Comparison of ENCODE assay signal across 24 cellular contexts in the genomic region with DNA sequence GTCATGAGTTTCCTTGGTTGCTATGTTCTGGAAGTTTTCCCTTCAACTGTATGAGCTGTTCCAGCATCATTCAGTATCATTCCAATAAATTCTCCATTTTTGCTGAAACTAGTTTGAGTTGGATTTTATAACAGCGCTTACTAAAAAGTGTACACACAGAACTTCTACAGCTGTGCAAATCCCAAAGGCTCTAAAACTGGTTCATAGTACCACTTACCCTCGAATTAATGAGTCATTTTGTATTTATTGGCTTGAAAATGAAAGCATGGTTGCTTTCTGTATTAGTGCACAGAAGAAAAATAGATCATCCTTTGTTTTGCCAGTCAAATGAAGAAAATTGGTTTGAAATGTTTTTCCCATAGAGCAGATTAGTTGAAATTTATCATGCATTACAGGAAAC.
A peak's percentile ranks its signal among the peaks of the same experiment; 100 is the strongest.
DNase-seq lines count a peak whose midpoint lies in the region; ATAC-seq and TF ChIP-seq lines count a peak whose summit lies in the region.
"Had no signal": no experiment of that assay in that cellular context is flagged by ENCODE, and none has a peak within 500 bp of the region (broad histone marks: within the 10 kb centered on the region; RNA-seq: fewer than 3 reads in every experiment).

No MANE protein-coding gene starts in this region.

- no peak overlapping the region for H3K27ac Mint-ChIP-seq in osteocyte (ENCODE audit: unreplicated experiment)
- H3K27ac Mint-ChIP-seq: activated naive CD8-positive, alpha-beta T cell; activated T-cell treated with anti-CD3 and anti-CD28 coated beads, Interleukin-2, amount 50 U/mL, for 72 hours; dendritic cell treated with granulocyte-macrophage colony-stimulating factor and Interleukin-4, amounts not matched to agents 40 ng/mL and 50 ng/mL, for 4 days had no signal

- no peak overlapping the region for H2BK120ac ChIP-seq in mesenchymal stem cell (ENCODE audit: low read depth, low read length)

- H3K27me3 ChIP-seq in mesenchymal stem cell (ENCODE audit: control insufficient read depth in 1 of 2, insufficient read depth in 1 of 2, low read length in 2 of 2) = no peaks in the 10 kb centered on the region
- H3K27me3 ChIP-seq: BLaER1 treated with 17β-estradiol and CSF1 and Interleukin-3, amounts not matched to agents 10 nM and 100 nM; foreskin keratinocyte; spleen had no signal

- H3K27me3 Mint-ChIP-seq in osteocyte (ENCODE audit: unreplicated experiment) = no peaks in the 10 kb centered on the region
- H3K27me3 Mint-ChIP-seq: dendritic cell treated with granulocyte-macrophage colony-stimulating factor and Interleukin-4, amounts not matched to agents 40 ng/mL and 50 ng/mL, for 4 days had no signal

- no peaks in the 10 kb centered on the region for H3K4me1 ChIP-seq in mesenchymal stem cell (ENCODE audit: control insufficient read depth, insufficient read depth, low read depth, low read length)
- H3K4me1 ChIP-seq: A549; BLaER1 treated with 17β-estradiol and CSF1 and Interleukin-3, amounts not matched to agents 10 nM and 100 nM; foreskin keratinocyte; spleen had no signal

- H3K4ac ChIP-seq in mesenchymal stem cell (ENCODE audit: low read depth in 1 of 2, low read length in 2 of 2) = no peak overlapping the region

- H2AK5ac ChIP-seq in mesenchymal stem cell (ENCODE audit: low read length, severe bottlenecking) = no peak overlapping the region

- H3K18ac ChIP-seq in mesenchymal stem cell (ENCODE audit: low read depth in 1 of 2, low read length in 2 of 2) = no peak overlapping the region

- no peak overlapping the region for H3K23ac ChIP-seq in mesenchymal stem cell (ENCODE audit: low read length in 2 of 2)

- H3K14ac ChIP-seq in mesenchymal stem cell (ENCODE audit: low read length in 2 of 2) = no peak overlapping the region

- no peak overlapping the region for H4K91ac ChIP-seq in mesenchymal stem cell (ENCODE audit: low read length)

- no peak overlapping the region for H2AFZ ChIP-seq in mesenchymal stem cell (ENCODE audit: low read depth, low read length)
- H2AFZ ChIP-seq: PC-9 had no signal

- H3K4me1 Mint-ChIP-seq in osteocyte (ENCODE audit: unreplicated experiment) = no peaks in the 10 kb centered on the region

- no peak for TF ChIP-seq CTCF in osteocyte (IDR thresholded peaks at IDR 0.05)

- WGBS in mesenchymal stem cell = 100% methylated on average over 2 of the region's 2 CpGs

- H3K9me3 Mint-ChIP-seq in osteocyte (ENCODE audit: unreplicated experiment) = no peaks in the 10 kb centered on the region
- H3K9me3 Mint-ChIP-seq: activated T-cell treated with anti-CD3 and anti-CD28 coated beads, Interleukin-2, amount 50 U/mL, for 72 hours had no signal

- H3K9ac ChIP-seq in mesenchymal stem cell (ENCODE audit: low read length) = no peak overlapping the region
- H3K9ac ChIP-seq: BLaER1 treated with 17β-estradiol and CSF1 and Interleukin-3, amounts not matched to agents 10 nM and 100 nM had no signal

- H3K4me2 ChIP-seq in mesenchymal stem cell (ENCODE audit: low read length, poor library complexity, severe bottlenecking) = no peak overlapping the region
- H3K4me2 ChIP-seq: A549; BLaER1 treated with 17β-estradiol and CSF1 and Interleukin-3, amounts not matched to agents 10 nM and 100 nM; PC-9 had no signal

- no peaks in the 10 kb centered on the region for H3K79me1 ChIP-seq in mesenchymal stem cell (replicated peaks; ENCODE audit: low read length, poor library complexity, severe bottlenecking)

- no peak overlapping the region for H2BK5ac ChIP-seq in mesenchymal stem cell (ENCODE audit: low read depth, low read length, poor library complexity, severe bottlenecking)

- H3K27ac ChIP-seq in mesenchymal stem cell (ENCODE audit: low read length, poor library complexity, severe bottlenecking) = no peak overlapping the region
- H3K27ac ChIP-seq: A549; BLaER1 treated with 17β-estradiol and CSF1 and Interleukin-3, amounts not matched to agents 10 nM and 100 nM; foreskin keratinocyte; PC-9; spleen had no signal

- H2BK12ac ChIP-seq in mesenchymal stem cell (ENCODE audit: low read length in 2 of 2) = no peak overlapping the region

- H2BK15ac ChIP-seq in mesenchymal stem cell (ENCODE audit: low read depth, poor library complexity, severe bottlenecking) = no peak overlapping the region

- ATAC-seq in GM18870 (IDR thresholded peaks at IDR 0.05; ENCODE audit: unreplicated experiment) = peak; percentile 94
- peak; percentile 88 for ATAC-seq in HG02973 (IDR thresholded peaks at IDR 0.05; ENCODE audit: unreplicated experiment)
- ATAC-seq: A549; activated CD4-positive, CD25-positive, alpha-beta regulatory T cell treated with anti-CD3 and anti-CD28 coated beads, Interleukin-2, amount 50 U/mL, for 24 hours; activated T-cell treated with anti-CD3 and anti-CD28 coated beads, Interleukin-2, amount 50 U/mL, for 72 hours; foreskin keratinocyte had no signal

- no peak overlapping the region for H4K8ac ChIP-seq in mesenchymal stem cell (ENCODE audit: low read length)

- DNase-seq in COLO829 (ENCODE audit: low spot score) (peak; percentile 35), astrocyte of the hippocampus (ENCODE audit: low read depth, low spot score) (peak; percentile 13), MV-4-11 (lab: John Stamatoyannopoulos, UW) (no peak), mesenchymal stem cell (no peak), amniotic stem cell (lab: John Stamatoyannopoulos, UW) (no peak), osteocyte (ENCODE audit: extremely low spot score, unreplicated experiment) (no peak)
- DNase-seq: activated T-cell treated with anti-CD3 and anti-CD28 coated beads, Interleukin-2, amount 50 U/mL, for 72 hours; DMS 273 treated with DMSO at 0.1 percent for 48 hours; foreskin keratinocyte; GOT3; Karpas-422; left cardiac atrium; midbrain; NCI-H1105 treated with DMSO at 0.1 percent for 48 hours; PC-9; spleen; T1000 had no signal

- no peak overlapping the region for H3K4me3 Mint-ChIP-seq in osteocyte (ENCODE audit: unreplicated experiment)
- H3K4me3 Mint-ChIP-seq: activated naive CD8-positive, alpha-beta T cell; activated T-cell treated with anti-CD3 and anti-CD28 coated beads, Interleukin-2, amount 50 U/mL, for 72 hours; dendritic cell treated with granulocyte-macrophage colony-stimulating factor and Interleukin-4, amounts not matched to agents 40 ng/mL and 50 ng/mL, for 4 days had no signal

- H3K9me3 ChIP-seq in mesenchymal stem cell (ENCODE audit: control insufficient read depth, low read length) = no peaks in the 10 kb centered on the region
- H3K9me3 ChIP-seq: A549; BLaER1 treated with 17β-estradiol and CSF1 and Interleukin-3, amounts not matched to agents 10 nM and 100 nM; spleen had no signal

- H3K36me3 Mint-ChIP-seq in osteocyte (ENCODE audit: unreplicated experiment) = no peaks in the 10 kb centered on the region
- H3K36me3 Mint-ChIP-seq: activated naive CD8-positive, alpha-beta T cell had no signal

- no peaks in the 10 kb centered on the region for H3K36me3 ChIP-seq in mesenchymal stem cell (ENCODE audit: control insufficient read depth in 1 of 2, insufficient read depth in 2 of 2, low read depth in 1 of 2, low read length in 2 of 2)
- H3K36me3 ChIP-seq: BLaER1 treated with 17β-estradiol and CSF1 and Interleukin-3, amounts not matched to agents 10 nM and 100 nM; spleen had no signal

- H3K4me3 ChIP-seq in mesenchymal stem cell (ENCODE audit: insufficient read depth in 1 of 2, low read depth in 1 of 2, low read length in 2 of 2) = no peak overlapping the region
- H3K4me3 ChIP-seq: A549; BLaER1 treated with 17β-estradiol and CSF1 and Interleukin-3, amounts not matched to agents 10 nM and 100 nM; PC-9; spleen had no signal

Comparison
In these comparisons a context has a peak if more than half of its experiments do, and no peak if none do; other contexts are left out.
1. DNase-seq: peak in COLO829 (single experiment) and astrocyte of the hippocampus (single experiment); none in MV-4-11 (single experiment), mesenchymal stem cell (single experiment), amniotic stem cell (single experiment) and osteocyte (single experiment).